27 cellular contexts compared by ENCODE assay signal in genomic region chr12:43094886-43095285, GRCh38.
"Had no signal": no experiment of that assay in that cellular context is flagged by ENCODE, and none has a peak within 500 bp of the region (broad histone marks: within the 10 kb centered on the region; RNA-seq: fewer than 3 reads in every experiment).

No MANE protein-coding gene starts in this region.

- H3K36me3 Mint-ChIP-seq: activated naive CD8-positive, alpha-beta T cell treated with anti-CD3 and anti-CD28 coated beads for 36 hours had no signal

- DNase-seq: activated CD4-positive, alpha-beta T cell treated with anti-CD3 and anti-CD28 coated beads, Interleukin-2, amount 10 ng/mL, durations not matched to agents 24 days and 14 days; activated CD4-positive, alpha-beta T cell treated with anti-CD3 and anti-CD28 coated beads, Interleukin-2, amount 50 U/mL, for 4 hours; activated CD4-positive, CD25-positive, alpha-beta regulatory T cell; activated CD8-positive, alpha-beta T cell treated with anti-CD3 and anti-CD28 coated beads for 36 hours; activated effector memory CD4-positive, alpha-beta T cell treated with anti-CD3 and anti-CD28 coated beads, Interleukin-2, amount 50 U/mL, for 16 hours; activated naive CD4-positive, alpha-beta T cell; activated naive CD4-positive, alpha-beta T cell treated with anti-CD3 and anti-CD28 coated beads, Interleukin-2, amount 50 U/mL, for 16 hours; activated naive CD8-positive, alpha-beta T cell treated with anti-CD3 and anti-CD28 coated beads for 36 hours; activated T-cell treated with anti-CD3 and anti-CD28 coated beads, Interleukin-2, amount 50 U/mL, for 1 hour; activated T-cell treated with anti-CD3 and anti-CD28 coated beads, Interleukin-2, amount 50 U/mL, for 72 hours; amygdala; body of pancreas; MM.1S; MV-4-11; NCI-H1092; NCI-H1436 treated with DMSO at 0.1 percent for 48 hours; NCI-H1694 treated with DMSO at 0.1 percent for 48 hours; NCI-H2029; NCI-H2107; Right ventricle myocardium superior; T1000; WERI-Rb-1 had no signal

- H3K4me2 ChIP-seq: KMS-11 had no signal

- H3K9me3 ChIP-seq: ascending aorta, body of pancreas, breast epithelium had no signal

- H3K36me3 ChIP-seq: ascending aorta, breast epithelium, WERI-Rb-1 had no signal

- H3K4me1 Mint-ChIP-seq: activated CD4-positive, alpha-beta T cell treated with anti-CD3 and anti-CD28 coated beads, Interleukin-2, amount 10 ng/mL, durations not matched to agents 24 days and 14 days; activated naive CD8-positive, alpha-beta T cell treated with anti-CD3 and anti-CD28 coated beads for 36 hours; activated T-helper 17 cell treated with anti-CD3 and anti-CD28 coated beads, Interleukin-2, amount 50 U/mL, for 72 hours had no signal

- H3K9ac ChIP-seq: KMS-11 had no signal

- H3K4me1 ChIP-seq: ascending aorta, body of pancreas, breast epithelium had no signal

- H3K4me3 ChIP-seq: ascending aorta, body of pancreas, breast epithelium, SK-N-MC had no signal

- H3K27ac Mint-ChIP-seq: activated CD4-positive, alpha-beta T cell treated with anti-CD3 and anti-CD28 coated beads, Interleukin-2, amount 10 ng/mL, durations not matched to agents 24 days and 14 days; activated CD8-positive, alpha-beta T cell treated with anti-CD3 and anti-CD28 coated beads for 36 hours; activated naive CD8-positive, alpha-beta T cell treated with anti-CD3 and anti-CD28 coated beads for 36 hours; activated T-cell treated with anti-CD3 and anti-CD28 coated beads, Interleukin-2, amount 50 U/mL, for 72 hours; activated T-helper 17 cell treated with anti-CD3 and anti-CD28 coated beads, Interleukin-2, amount 50 U/mL, for 72 hours had no signal

- ATAC-seq: activated CD8-positive, alpha-beta T cell treated with anti-CD3 and anti-CD28 coated beads for 36 hours; activated T-cell treated with anti-CD3 and anti-CD28 coated beads, Interleukin-2, amount 50 U/mL, for 72 hours; activated T-helper 17 cell treated with anti-CD3 and anti-CD28 coated beads, Interleukin-2, amount 50 U/mL, for 72 hours; body of pancreas had no signal

- H3K4me3 Mint-ChIP-seq: activated CD4-positive, alpha-beta T cell treated with anti-CD3 and anti-CD28 coated beads, Interleukin-2, amount 10 ng/mL, durations not matched to agents 24 days and 14 days; activated CD8-positive, alpha-beta T cell treated with anti-CD3 and anti-CD28 coated beads for 36 hours; activated naive CD8-positive, alpha-beta T cell treated with anti-CD3 and anti-CD28 coated beads for 36 hours; activated T-cell treated with anti-CD3 and anti-CD28 coated beads, Interleukin-2, amount 50 U/mL, for 72 hours; activated T-helper 17 cell treated with anti-CD3 and anti-CD28 coated beads, Interleukin-2, amount 50 U/mL, for 72 hours had no signal

- H3K27me3 ChIP-seq: ascending aorta, body of pancreas, breast epithelium had no signal

- H3K27me3 Mint-ChIP-seq: activated CD4-positive, alpha-beta T cell treated with anti-CD3 and anti-CD28 coated beads, Interleukin-2, amount 10 ng/mL, durations not matched to agents 24 days and 14 days; activated CD8-positive, alpha-beta T cell treated with anti-CD3 and anti-CD28 coated beads for 36 hours; activated naive CD8-positive, alpha-beta T cell treated with anti-CD3 and anti-CD28 coated beads for 36 hours; activated T-helper 17 cell treated with anti-CD3 and anti-CD28 coated beads, Interleukin-2, amount 50 U/mL, for 72 hours had no signal

- H3K27ac ChIP-seq: ascending aorta, body of pancreas, breast epithelium, KMS-11, SK-N-MC, WERI-Rb-1 had no signal
